15 cellular contexts compared by ENCODE assay signal in the genomic region with DNA sequence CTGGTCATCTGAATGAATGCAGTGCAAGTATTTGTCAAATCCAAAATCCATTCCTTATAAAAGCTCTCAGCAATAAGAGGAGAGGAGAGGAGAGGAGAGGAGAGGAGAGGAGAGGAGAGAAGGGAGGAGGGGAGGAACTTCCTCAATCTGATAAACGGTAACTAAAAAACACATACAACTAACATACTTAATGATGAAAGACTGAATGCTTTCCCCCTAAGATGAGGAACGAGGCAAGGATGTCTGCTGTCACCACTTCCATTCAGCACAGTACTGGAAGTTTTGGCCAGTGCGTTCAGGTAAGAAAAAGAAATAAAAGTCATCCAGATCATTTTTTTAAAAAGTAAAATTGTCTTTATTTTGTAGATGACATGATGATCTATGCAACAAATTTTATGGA.
DNase-seq lines count a peak whose midpoint lies in the region; TF ChIP-seq lines count a peak whose summit lies in the region.
"Had no signal": no experiment of that assay in that cellular context is flagged by ENCODE, and none has a peak within 500 bp of the region (broad histone marks: within the 10 kb centered on the region; RNA-seq: fewer than 3 reads in every experiment).

No MANE protein-coding gene starts in this region.

- TF ChIP-seq CTCF in HL-60 (IDR thresholded peaks at IDR 0.05; ENCODE audit: insufficient read depth, low read length): no peak
- TF ChIP-seq CTCF in NB4 (IDR thresholded peaks at IDR 0.05; ENCODE audit: low read depth, low read length): no peak

- H3K27me3 ChIP-seq in HL-60 (ENCODE audit: insufficient read depth, poor library complexity, severe bottlenecking): no peaks in the 10 kb centered on the region

- H3K4me3 ChIP-seq in HL-60 (replicated peaks; ENCODE audit: insufficient read depth, low read length): no peak overlapping the region
- no peak overlapping the region for H3K4me3 ChIP-seq in NB4 (ENCODE audit: low read depth, low read length)
- H3K4me3 ChIP-seq: A549, GM23338 had no signal

- DNase-seq in AML-193 (lab: John Stamatoyannopoulos, UW): peak; percentile 40 to 46
- peak in 1 of 2 experiments; percentile 52 for DNase-seq in HL-60 (ENCODE audit: low read depth in 1 of 2, low spot score in 1 of 2)
- DNase-seq in NB4 (ENCODE audit: low read depth): peak; percentile 40
- peak; percentile 31 for DNase-seq in OCI-M1 (lab: John Stamatoyannopoulos, UW)
- no peak for DNase-seq in iPS-NIHi7 (ENCODE audit: extremely low spot score)
- DNase-seq in NCI-H1436 (lab: John Stamatoyannopoulos, UW): no peak
- no peak for DNase-seq in cortex of kidney (lab: John Stamatoyannopoulos, UW)
- DNase-seq: CD8-positive, alpha-beta T cell; COR-L47; DMS153; DMS79 treated with DMSO at 0.1 percent for 48 hours; EL; H7 had no signal

- no peak for TF ChIP-seq POLR2A in NB4 (IDR thresholded peaks at IDR 0.05; ENCODE audit: extremely low read depth, insufficient read length)

- peak overlapping the region; percentile 28; the same call in 1 of the 2 replicates for H3K27ac ChIP-seq in HL-60 (replicated peaks)
- H3K27ac ChIP-seq: A549 had no signal

Comparison
In these comparisons a context has a peak if more than half of its experiments do, and no peak if none do; other contexts are left out.
1. DNase-seq: peak in AML-193 (2 of 2), NB4 (single experiment) and OCI-M1 (single experiment); none in iPS-NIHi7 (single experiment), NCI-H1436 (single experiment) and cortex of kidney (single experiment).